1 cellular context compared by ENCODE assay signal in genomic region chr1:205813755-205814058, GRCh38.
TF ChIP-seq lines count a peak whose summit lies in the region.

No MANE protein-coding gene starts in this region.

TF ChIP-seq in liver, 16 proteins besides CTCF, POLR2A, EP300 and RAD21 (continued from another document):
- TF ChIP-seq ATF3 (IDR thresholded peaks at IDR 0.05) = no peak
TF ChIP-seq in liver: peak in this region for 0.
